24 cellular contexts compared by ENCODE assay signal in genomic region chr3:131285456-131285855, GRCh38.
"Had no signal": no experiment of that assay in that cellular context is flagged by ENCODE, and none has a peak within 500 bp of the region (broad histone marks: within the 10 kb centered on the region; RNA-seq: fewer than 3 reads in every experiment).

No MANE protein-coding gene starts in this region.

- H3K4me3 Mint-ChIP-seq: dendritic cell treated with granulocyte-macrophage colony-stimulating factor and Interleukin-4, amounts not matched to agents 40 ng/mL and 50 ng/mL, for 4 days; effector memory CD8-positive, alpha-beta T cell; endodermal cell; mesothelial cell of epicardium; naive B cell had no signal

- H3K36me3 Mint-ChIP-seq: mesothelial cell of epicardium, naive B cell had no signal

- H3K27ac Mint-ChIP-seq: dendritic cell treated with granulocyte-macrophage colony-stimulating factor and Interleukin-4, amounts not matched to agents 40 ng/mL and 50 ng/mL, for 4 days; effector memory CD8-positive, alpha-beta T cell; endodermal cell; mesothelial cell of epicardium; naive B cell had no signal

- H3K9me3 Mint-ChIP-seq: dendritic cell treated with granulocyte-macrophage colony-stimulating factor and Interleukin-4, amounts not matched to agents 40 ng/mL and 50 ng/mL, for 4 days; effector memory CD8-positive, alpha-beta T cell; endodermal cell had no signal

- H3K27ac ChIP-seq: colonic mucosa, esophagus muscularis mucosa, foreskin keratinocyte, gastroesophageal sphincter, heart left ventricle, hepatocyte, left lung, lower lobe of right lung had no signal

- H2AFZ ChIP-seq: hepatocyte had no signal

- H3K4me1 Mint-ChIP-seq: endodermal cell, mesothelial cell of epicardium, naive B cell had no signal

- H3K4me1 ChIP-seq: colonic mucosa, esophagus muscularis mucosa, foreskin keratinocyte, gastroesophageal sphincter, left lung, lower lobe of right lung had no signal

- DNase-seq: colonic mucosa; cortex of kidney; effector CD8-positive, alpha-beta T cell; effector memory CD8-positive, alpha-beta T cell; endodermal cell; foreskin keratinocyte; heart left ventricle; hypothalamus; left cardiac atrium; left lung; left ventricle myocardium superior; lower lobe of right lung; mesenchymal stem cell; mucosa of descending colon; naive B cell had no signal

- H3K79me2 ChIP-seq: hepatocyte had no signal

- H3K36me3 ChIP-seq: colonic mucosa, esophagus muscularis mucosa, heart left ventricle, left lung, lower lobe of right lung had no signal

- H3K27me3 ChIP-seq: colonic mucosa, esophagus muscularis mucosa, foreskin keratinocyte, gastroesophageal sphincter, heart left ventricle, hepatocyte, left lung had no signal

- H3K27me3 Mint-ChIP-seq: dendritic cell treated with granulocyte-macrophage colony-stimulating factor and Interleukin-4, amounts not matched to agents 40 ng/mL and 50 ng/mL, for 4 days; effector memory CD8-positive, alpha-beta T cell had no signal

- FAIRE-seq: endometrium, frontal cortex, islet of Langerhans, keratinocyte had no signal

- H3K4me2 ChIP-seq: hepatocyte had no signal

- H3K9me3 ChIP-seq: colonic mucosa, left lung, lower lobe of right lung, mucosa of descending colon had no signal

- H3K4me3 ChIP-seq: colonic mucosa, esophagus muscularis mucosa, gastroesophageal sphincter, heart left ventricle, hepatocyte, left lung, lower lobe of right lung, mucosa of descending colon had no signal
